ENCODE assay signal across 27 cellular contexts in the genomic region with DNA sequence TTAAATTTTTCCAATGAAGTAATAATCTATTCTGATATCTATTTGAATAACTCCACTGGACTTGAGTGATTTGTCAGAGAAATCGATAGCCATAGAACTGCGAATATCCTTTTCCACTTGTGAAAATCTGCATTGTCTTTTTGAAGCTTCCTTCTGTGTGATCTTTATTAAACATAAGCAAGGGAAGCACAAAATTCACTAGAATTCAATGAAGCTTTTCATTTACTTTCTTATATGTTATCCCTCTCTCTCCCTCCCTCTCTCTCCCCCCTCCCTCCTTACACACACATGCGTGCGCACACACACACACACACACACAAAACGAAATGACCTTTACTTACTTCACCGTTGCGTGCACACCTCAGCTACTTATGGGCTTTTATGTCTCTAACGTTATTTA. TPM values are rescaled to one million over a fixed set of nuclear protein-coding genes. Genes with fewer than 3 reads are reported as not detected.
A peak's percentile ranks its signal among the peaks of the same experiment; 100 is the strongest.
DNase-seq lines count a peak whose midpoint lies in the region; ATAC-seq, FAIRE-seq and TF ChIP-seq lines count a peak whose summit lies in the region.
"Had no signal": no experiment of that assay in that cellular context is flagged by ENCODE, and none has a peak within 500 bp of the region (broad histone marks: within the 10 kb centered on the region; RNA-seq: fewer than 3 reads in every experiment).

No MANE protein-coding gene starts in this region.

- H3K27ac ChIP-seq in HepG2 (ENCODE audit: extremely low read length, insufficient read depth, low read length): no peak overlapping the region
- no peak overlapping the region for H3K27ac ChIP-seq in right lobe of liver
- H3K27ac ChIP-seq in K562 (ENCODE audit: extremely low read depth, low read depth, low read length): no peak overlapping the region
- H3K27ac ChIP-seq: BLaER1 had no signal

- H3K27me3 ChIP-seq in HepG2 (ENCODE audit: control insufficient read depth in 1 of 2, insufficient read depth in 2 of 2, low read length in 2 of 2): no peaks in the 10 kb centered on the region
- no peaks in the 10 kb centered on the region for H3K27me3 ChIP-seq in right lobe of liver
- H3K27me3 ChIP-seq in K562 (ENCODE audit: control insufficient read depth in 2 of 2, insufficient read depth in 2 of 2, low read length in 2 of 2): no peaks in the 10 kb centered on the region
- H3K27me3 ChIP-seq: BE2C, BLaER1 had no signal

- H3K36me3 ChIP-seq in HepG2 (replicated peaks in 1 of 2; ENCODE audit: control insufficient read depth in 1 of 2, insufficient read depth in 2 of 2, low read length in 2 of 2) (no peaks in the 10 kb centered on the region), right lobe of liver (no peaks in the 10 kb centered on the region), K562 (ENCODE audit: control insufficient read depth, insufficient read depth, low read length) (no peaks in the 10 kb centered on the region)
- H3K36me3 ChIP-seq: BE2C, BLaER1 had no signal

- H3K9ac ChIP-seq in HepG2 (ENCODE audit: insufficient read depth, low read depth, low read length) (no peak overlapping the region), K562 (ENCODE audit: insufficient read depth in 1 of 2, low read depth in 2 of 2, low read length in 2 of 2) (no peak overlapping the region)
- H3K9ac ChIP-seq: BLaER1 had no signal

- CTCF ChIA-PET in HepG2 (lab: Yijun Ruan, JAX; ENCODE audit: low intra/inter-chr PET ratio, low total read pairs) (no interaction called here), K562 (lab: Yijun Ruan, JAX; ENCODE audit: low intra/inter-chr PET ratio) (no interaction called here)

- no peaks in the 10 kb centered on the region for H4K20me1 ChIP-seq in HepG2 (ENCODE audit: insufficient read depth, low read length)
- H4K20me1 ChIP-seq in K562 (replicated peaks; ENCODE audit: control insufficient read depth, insufficient read depth, low read length): no peaks in the 10 kb centered on the region
- H4K20me1 ChIP-seq: BLaER1 had no signal

- in situ Hi-C loops in HepG2 (cut with HindIII; ENCODE audit: extremely low pct_ligation_motif_present, low pct_unique_long_range_greater_than_20kb): loop anchor here (25.0 kb wide), 1 partner anchor 1867 kb away; the partner anchor contains the start of gene GABRB2
- in situ Hi-C loops in K562 (cut with MboI): no loop called here

- TF ChIP-seq CTCF in HepG2 (CRISPR knock-in tag; IDR thresholded peaks at IDR 0.05) (no peak), right lobe of liver (IDR thresholded peaks at IDR 0.05) (no peak), K562 (IDR thresholded peaks at IDR 0.05 in 2 of 3, conservative IDR thresholded peaks at IDR 0.05 in 1 of 3; ENCODE audit: insufficient read depth in 2 of 3, low read depth in 1 of 3, low read length in 3 of 3) (no peak), type B pancreatic cell (conservative IDR thresholded peaks at IDR 0.05) (no peak)

- H3K4me2 ChIP-seq in HepG2 (ENCODE audit: low read depth, low read length) (no peak overlapping the region), K562 (ENCODE audit: insufficient read depth, low read length) (no peak overlapping the region)
- H3K4me2 ChIP-seq: BLaER1 had no signal

- H2AFZ ChIP-seq in HepG2 (ENCODE audit: low read length) (no peak overlapping the region), K562 (ENCODE audit: low read depth, low read length) (no peak overlapping the region)

- ATAC-seq in HepG2: no peak
- no peak for ATAC-seq in right lobe of liver
- ATAC-seq in K562: no peak
- no peak for ATAC-seq in HG02885 (IDR thresholded peaks at IDR 0.05; ENCODE audit: poor library complexity, unreplicated experiment)
- no peak for ATAC-seq in GM21723 (IDR thresholded peaks at IDR 0.05; ENCODE audit: unreplicated experiment)
- ATAC-seq: GM12878 had no signal

- intact Hi-C loops in HepG2 (cut with micrococcal nuclease; ENCODE audit: unreplicated experiment) (no loop called here), right lobe of liver (cut with DNase I) (no loop called here), K562 (cut with micrococcal nuclease) (loop anchor here (10.0 kb wide), 1 partner anchor 1860 kb away; the partner anchor contains the start of gene GABRB2)

- H3K4me3 Mint-ChIP-seq in type B pancreatic cell: no peak overlapping the region
- H3K4me3 Mint-ChIP-seq: CD14-positive monocyte; CD4-positive, alpha-beta memory T cell; CD4-positive, CD25-positive, alpha-beta regulatory T cell; CD8-positive, alpha-beta memory T cell had no signal

- H3K79me2 ChIP-seq in HepG2 (ENCODE audit: insufficient read depth, low read length): no peaks in the 10 kb centered on the region
- H3K79me2 ChIP-seq in K562 (ENCODE audit: control insufficient read depth, insufficient read depth, low read length): no peaks in the 10 kb centered on the region

- no peaks in the 10 kb centered on the region for H3K9me1 ChIP-seq in K562 (ENCODE audit: control insufficient read depth, insufficient read depth, low read length)

- no peak for DNase-seq in HepG2 (ENCODE audit: low spot score)
- no peak for DNase-seq in right lobe of liver
- DNase-seq in K562 (ENCODE audit: extremely low read depth in 1 of 4, low spot score in 3 of 4): no peak
- no peak for DNase-seq in type B pancreatic cell (ENCODE audit: extremely low spot score, unreplicated experiment)
- DNase-seq: 8988T; ACHN; BE2C; C1 segment of cervical spinal cord; CD4-positive, alpha-beta memory T cell; CD4-positive, CD25-positive, alpha-beta regulatory T cell; CD8-positive, alpha-beta memory T cell; COR-L47; DMS 273 treated with DMSO at 0.1 percent for 48 hours; DMS153; DMS53; DMS79; DND-41; EL; GDM1 had no signal

- TF ChIP-seq RAD21 in HepG2 (CRISPR knock-in tag; IDR thresholded peaks at IDR 0.05): no peak
- TF ChIP-seq RAD21 in K562 (CRISPR knock-in tag; conservative IDR thresholded peaks at IDR 0.05 in 1 of 2, IDR thresholded peaks at IDR 0.05 in 1 of 2): no peak

- peaks cover 16% of the 10 kb centered on the region for H3K4me1 Mint-ChIP-seq in type B pancreatic cell (ENCODE audit: unreplicated experiment)

- H3K4me3 ChIP-seq in HepG2 (replicated peaks in 1 of 3; ENCODE audit: insufficient read depth in 1 of 3, low read depth in 2 of 3, low read length in 3 of 3): no peak overlapping the region
- no peak overlapping the region for H3K4me3 ChIP-seq in right lobe of liver
- H3K4me3 ChIP-seq in K562: no peak overlapping the region
- H3K4me3 ChIP-seq: BLaER1, GM12878 had no signal

- H3K9me3 ChIP-seq in HepG2 (ENCODE audit: low read length) (no peaks in the 10 kb centered on the region), right lobe of liver (no peaks in the 10 kb centered on the region), K562 (replicated peaks; ENCODE audit: control insufficient read depth, insufficient read depth, low read depth, low read length) (no peaks in the 10 kb centered on the region)
- H3K9me3 ChIP-seq: BE2C, BLaER1 had no signal

- no peak for TF ChIP-seq EP300 in HepG2 (IDR thresholded peaks at IDR 0.05; ENCODE audit: low read depth in 2 of 2, low read length in 2 of 2)
- TF ChIP-seq EP300 in HepG2 (CRISPR knock-in tag; IDR thresholded peaks at IDR 0.05; ENCODE audit: borderline replicate concordance): no peak
- TF ChIP-seq EP300 in K562 (IDR thresholded peaks at IDR 0.05; ENCODE audit: low read length): no peak

- TF ChIP-seq POLR2A in HepG2 (IDR thresholded peaks at IDR 0.05; ENCODE audit: insufficient read depth in 1 of 2, low read depth in 2 of 2, low read length in 2 of 2) (no peak), right lobe of liver (IDR thresholded peaks at IDR 0.05) (no peak), K562 (conservative IDR thresholded peaks at IDR 0.05) (no peak)

- H3K36me3 Mint-ChIP-seq in type B pancreatic cell: no peaks in the 10 kb centered on the region
- H3K36me3 Mint-ChIP-seq: CD14-positive monocyte; CD4-positive, alpha-beta memory T cell; CD4-positive, CD25-positive, alpha-beta regulatory T cell; CD8-positive, alpha-beta memory T cell had no signal

- POLR2A ChIA-PET in HepG2 (lab: Yijun Ruan, JAX): no interaction called here
- POLR2A ChIA-PET in K562 (lab: Yijun Ruan, JAX): no interaction called here

- 51% methylated on average over 8 of the region's 8 CpGs for WGBS in HepG2 (ENCODE audit: low lambda C conversion rate)
- WGBS in right lobe of liver (ENCODE audit: insufficient coverage, low coverage, low lambda C conversion rate, missing lambda C conversion rate): 76% methylated on average over 8 of the region's 8 CpGs
- WGBS in K562 (ENCODE audit: insufficient coverage, low coverage, missing lambda C conversion rate): 41% methylated on average over 5 of the region's 8 CpGs

- H3K4me1 ChIP-seq in HepG2 (ENCODE audit: insufficient read depth, low read length): no peaks in the 10 kb centered on the region
- no peaks in the 10 kb centered on the region for H3K4me1 ChIP-seq in right lobe of liver
- H3K4me1 ChIP-seq in K562 (replicated peaks in 1 of 2; ENCODE audit: control insufficient read depth in 2 of 2, insufficient read depth in 2 of 2, low read length in 2 of 2): no peaks in the 10 kb centered on the region; a peak in 1 of 5 replicates
- H3K4me1 ChIP-seq: BE2C had no signal

- H3K9me3 Mint-ChIP-seq in type B pancreatic cell: no peaks in the 10 kb centered on the region
- H3K9me3 Mint-ChIP-seq: CD4-positive, alpha-beta memory T cell; CD4-positive, CD25-positive, alpha-beta regulatory T cell; CD8-positive, alpha-beta memory T cell had no signal

- H3K27me3 Mint-ChIP-seq in type B pancreatic cell: no peaks in the 10 kb centered on the region

- FAIRE-seq in HepG2 (lab: Jason Lieb, UNC): no peak
- no peak for FAIRE-seq in K562 (lab: Jason Lieb, UNC)
- FAIRE-seq: A204.1, GM12878, GM12892, GM18507 had no signal

- peak overlapping the region; percentile 43 for H3K27ac Mint-ChIP-seq in type B pancreatic cell
- H3K27ac Mint-ChIP-seq: CD14-positive monocyte; CD4-positive, alpha-beta memory T cell; CD4-positive, CD25-positive, alpha-beta regulatory T cell; CD8-positive, alpha-beta memory T cell had no signal

- BruUV-seq in HepG2 (replicated peaks; lab: Mats Ljungman, UMichigan): no TSS peak
- BruUV-seq in K562 (replicated peaks; lab: Mats Ljungman, UMichigan): no TSS peak

RNA-seq across cellular contexts. Expression of gene CCNG1, which starts 33.0 kb away (rescaled TPM):
- total RNA-seq in HepG2 (2016; rRNA removed; fragmentation: Illumina TruSeq; extraction: Trizol): 353 and 516 TPM in 2 replicates
- 171 and 222 TPM in 2 replicates for total RNA-seq in HepG2 (2016; cell fraction: cytosol; rRNA removed; fragmentation: Illumina TruSeq; extraction: Trizol; ENCODE audit: low read depth)
- 344 and 513 TPM in 2 replicates for total RNA-seq in HepG2 (2016; cell fraction: insoluble cytoplasmic fraction; rRNA removed; fragmentation: Illumina TruSeq; extraction: Trizol)
- total RNA-seq in HepG2 (2016; cell fraction: membrane; rRNA removed; fragmentation: Illumina TruSeq; extraction: Trizol): 489 and 661 TPM in 2 replicates
- total RNA-seq in HepG2 (2016; cell fraction: nucleus; rRNA removed; fragmentation: Illumina TruSeq; extraction: Trizol): 151 and 183 TPM in 2 replicates
- polyA plus RNA-seq in HepG2 (2011; rRNA removed): 126 and 181 TPM in 2 replicates
- 77.6 and 97.0 TPM in 2 replicates for polyA plus RNA-seq in HepG2 (2011; cell fraction: cytosol; rRNA removed)
- polyA plus RNA-seq in HepG2 (2011; cell fraction: nucleus; rRNA removed): 33.8 and 51.9 TPM in 2 replicates
- polyA plus RNA-seq in HepG2 (2012): 266 and 303 TPM in 2 replicates
- 201 and 216 TPM in 2 replicates for polyA plus RNA-seq in HepG2 (2016; cell fraction: cytosol; fragmentation: Illumina TruSeq; extraction: Trizol; ENCODE audit: low read depth)
- 389 and 398 TPM in 2 replicates for polyA plus RNA-seq in HepG2 (2016; cell fraction: insoluble cytoplasmic fraction; fragmentation: Illumina TruSeq; extraction: Trizol; ENCODE audit: low read depth)
- 391 and 469 TPM in 2 replicates for polyA plus RNA-seq in HepG2 (2016; cell fraction: membrane; fragmentation: Illumina TruSeq; extraction: Trizol; ENCODE audit: low read depth)
- polyA plus RNA-seq in HepG2 (2016; cell fraction: nucleus; fragmentation: Illumina TruSeq; extraction: Trizol; ENCODE audit: insufficient read depth, low read depth): 161 and 166 TPM in 2 replicates
- polyA minus RNA-seq in HepG2 (2011; rRNA and poly(A)+ RNA removed; ENCODE audit: low replicate concordance): 56.2 and 117 TPM in 2 replicates
- 177 and 216 TPM in 2 replicates for polyA minus RNA-seq in HepG2 (2011; cell fraction: cytosol; rRNA and poly(A)+ RNA removed)
- polyA minus RNA-seq in HepG2 (2011; cell fraction: nucleus; rRNA and poly(A)+ RNA removed): 101 and 119 TPM in 2 replicates
- 100 to 1,000 TPM in 1 of 6 experiments, 10 to 100 TPM in 5; 47.7 to 146 (median 80.1) TPM for total RNA-seq in right lobe of liver
- 46.7 and 153 TPM in 2 replicates for total RNA-seq in K562 (2011; cell fraction: chromatin; rRNA removed; ENCODE audit: low replicate concordance)
- 21.3 and 35.3 TPM in 2 replicates for total RNA-seq in K562 (2011; cell fraction: nucleolus; rRNA removed)
- 54.8 and 92.8 TPM in 2 replicates for total RNA-seq in K562 (2011; cell fraction: nucleoplasm; rRNA removed)
- 121 and 122 TPM in 2 replicates for total RNA-seq in K562 (2014; rRNA removed)
- total RNA-seq in K562 (2014; rRNA removed; fragmentation: Illumina TruSeq; extraction: Trizol): 245 and 271 TPM in 2 replicates
- 238 and 259 TPM in 2 replicates for total RNA-seq in K562 (2015; rRNA removed; fragmentation: Illumina TruSeq; extraction: Trizol)
- 180 and 184 TPM in 2 replicates for total RNA-seq in K562 (2021)
- 293 and 356 TPM in 2 replicates for polyA plus RNA-seq in K562 (2011; rRNA removed)
- 37.8 and 116 TPM in 2 replicates for polyA plus RNA-seq in K562 (2011; cell fraction: cytosol; rRNA removed)
- polyA plus RNA-seq in K562 (2011; cell fraction: nucleus; rRNA removed): 94.3 and 254 TPM in 2 replicates
- 171 and 344 TPM in 2 replicates for polyA plus RNA-seq in K562 (2012)
- polyA plus RNA-seq in K562 (2014; fragmentation: Illumina TruSeq; extraction: Trizol): 184 and 217 TPM in 2 replicates
- polyA plus RNA-seq in K562 (2014; fragmentation: Nextera tagmentation; extraction: Ambion mirVana): 100 to 1,000 TPM; 254 to 290 TPM
- 101 and 121 TPM in 2 replicates for polyA plus RNA-seq in K562 (2014; rRNA removed)
- 286 and 479 TPM in 2 replicates for polyA minus RNA-seq in K562 (2011; rRNA and poly(A)+ RNA removed)
- polyA minus RNA-seq in K562 (2011; cell fraction: cytosol; rRNA and poly(A)+ RNA removed): 124 and 144 TPM in 2 replicates
- 29.1 and 78.5 TPM in 2 replicates for polyA minus RNA-seq in K562 (2011; cell fraction: nucleus; rRNA and poly(A)+ RNA removed)
- total RNA-seq in type B pancreatic cell (ENCODE audit: low replicate concordance): 214 and 226 TPM in 2 replicates

RNA-seq across cellular contexts. Expression of gene NUDCD2, which starts 55.5 kb away (rescaled TPM):
- total RNA-seq in HepG2 (2016; rRNA removed; fragmentation: Illumina TruSeq; extraction: Trizol): 39.2 and 40.9 TPM in 2 replicates
- total RNA-seq in HepG2 (2016; cell fraction: cytosol; rRNA removed; fragmentation: Illumina TruSeq; extraction: Trizol; ENCODE audit: low read depth): 18.5 and 20.2 TPM in 2 replicates
- total RNA-seq in HepG2 (2016; cell fraction: insoluble cytoplasmic fraction; rRNA removed; fragmentation: Illumina TruSeq; extraction: Trizol): 39.1 and 40.7 TPM in 2 replicates
- total RNA-seq in HepG2 (2016; cell fraction: membrane; rRNA removed; fragmentation: Illumina TruSeq; extraction: Trizol): 48.1 and 48.6 TPM in 2 replicates
- total RNA-seq in HepG2 (2016; cell fraction: nucleus; rRNA removed; fragmentation: Illumina TruSeq; extraction: Trizol): 24.0 and 26.0 TPM in 2 replicates
- polyA plus RNA-seq in HepG2 (2011; rRNA removed): 9.6 and 14.8 TPM in 2 replicates
- 5.6 and 9.1 TPM in 2 replicates for polyA plus RNA-seq in HepG2 (2011; cell fraction: cytosol; rRNA removed)
- polyA plus RNA-seq in HepG2 (2011; cell fraction: nucleus; rRNA removed): 5.7 and 10.0 TPM in 2 replicates
- polyA plus RNA-seq in HepG2 (2012): 25.1 and 33.5 TPM in 2 replicates
- polyA plus RNA-seq in HepG2 (2016; cell fraction: cytosol; fragmentation: Illumina TruSeq; extraction: Trizol; ENCODE audit: low read depth): 21.4 and 34.4 TPM in 2 replicates
- 45.6 and 45.7 TPM in 2 replicates for polyA plus RNA-seq in HepG2 (2016; cell fraction: insoluble cytoplasmic fraction; fragmentation: Illumina TruSeq; extraction: Trizol; ENCODE audit: low read depth)
- 33.8 and 40.8 TPM in 2 replicates for polyA plus RNA-seq in HepG2 (2016; cell fraction: membrane; fragmentation: Illumina TruSeq; extraction: Trizol; ENCODE audit: low read depth)
- polyA plus RNA-seq in HepG2 (2016; cell fraction: nucleus; fragmentation: Illumina TruSeq; extraction: Trizol; ENCODE audit: insufficient read depth, low read depth): 30.7 and 35.5 TPM in 2 replicates
- polyA minus RNA-seq in HepG2 (2011; rRNA and poly(A)+ RNA removed; ENCODE audit: low replicate concordance): 2.7 and 4.6 TPM in 2 replicates
- polyA minus RNA-seq in HepG2 (2011; cell fraction: cytosol; rRNA and poly(A)+ RNA removed): 3.0 and 5.1 TPM in 2 replicates
- 13.8 and 15.5 TPM in 2 replicates for polyA minus RNA-seq in HepG2 (2011; cell fraction: nucleus; rRNA and poly(A)+ RNA removed)
- 10 to 100 TPM in 4 of 6 experiments, 1 to 10 TPM in 2; 2.0 to 16.9 (median 11.8) TPM for total RNA-seq in right lobe of liver
- total RNA-seq in K562 (2011; cell fraction: chromatin; rRNA removed; ENCODE audit: low replicate concordance): 18.1 and 50.6 TPM in 2 replicates
- total RNA-seq in K562 (2011; cell fraction: nucleolus; rRNA removed): 20.3 and 22.2 TPM in 2 replicates
- 44.2 and 69.5 TPM in 2 replicates for total RNA-seq in K562 (2011; cell fraction: nucleoplasm; rRNA removed)
- 25.9 and 43.5 TPM in 2 replicates for total RNA-seq in K562 (2014; rRNA removed)
- 35.5 and 37.3 TPM in 2 replicates for total RNA-seq in K562 (2014; rRNA removed; fragmentation: Illumina TruSeq; extraction: Trizol)
- 52.0 and 52.3 TPM in 2 replicates for total RNA-seq in K562 (2015; rRNA removed; fragmentation: Illumina TruSeq; extraction: Trizol)
- total RNA-seq in K562 (2021): 64.9 and 76.9 TPM in 2 replicates
- 44.1 and 51.8 TPM in 2 replicates for polyA plus RNA-seq in K562 (2011; rRNA removed)
- 5.7 and 14.6 TPM in 2 replicates for polyA plus RNA-seq in K562 (2011; cell fraction: cytosol; rRNA removed)
- 17.8 and 23.6 TPM in 2 replicates for polyA plus RNA-seq in K562 (2011; cell fraction: nucleus; rRNA removed)
- 34.9 and 46.6 TPM in 2 replicates for polyA plus RNA-seq in K562 (2012)
- 32.5 and 50.4 TPM in 2 replicates for polyA plus RNA-seq in K562 (2014; fragmentation: Illumina TruSeq; extraction: Trizol)
- polyA plus RNA-seq in K562 (2014; fragmentation: Nextera tagmentation; extraction: Ambion mirVana): 10 to 100 TPM; 14.6 to 22.5 TPM
- polyA plus RNA-seq in K562 (2014; rRNA removed): 29.1 and 38.4 TPM in 2 replicates
- 22.7 and 29.5 TPM in 2 replicates for polyA minus RNA-seq in K562 (2011; rRNA and poly(A)+ RNA removed)
- polyA minus RNA-seq in K562 (2011; cell fraction: cytosol; rRNA and poly(A)+ RNA removed): 8.8 and 13.9 TPM in 2 replicates
- polyA minus RNA-seq in K562 (2011; cell fraction: nucleus; rRNA and poly(A)+ RNA removed): 19.5 and 47.7 TPM in 2 replicates
- total RNA-seq in type B pancreatic cell (ENCODE audit: low replicate concordance): 23.0 and 30.4 TPM in 2 replicates

RNA-seq across cellular contexts. Expression of gene HMMR, which starts 56.1 kb away (rescaled TPM):
- total RNA-seq in HepG2 (2016; rRNA removed; fragmentation: Illumina TruSeq; extraction: Trizol) (48.3 and 82.7 TPM in 2 replicates), right lobe of liver (1 to 10 TPM in 4 of 6 experiments, under 1 TPM in 2; 0.11 to 3.0 (median 1.1) TPM), K562 (2014; rRNA removed) (69.9 and 90.8 TPM in 2 replicates), K562 (2014; rRNA removed; fragmentation: Illumina TruSeq; extraction: Trizol) (133 and 155 TPM in 2 replicates), K562 (2015; rRNA removed; fragmentation: Illumina TruSeq; extraction: Trizol) (102 and 107 TPM in 2 replicates), K562 (2021) (73.8 and 74.9 TPM in 2 replicates), type B pancreatic cell (ENCODE audit: low replicate concordance) (11.3 and 25.9 TPM in 2 replicates)
- total RNA-seq in HepG2 (2016; cell fraction: cytosol; rRNA removed; fragmentation: Illumina TruSeq; extraction: Trizol; ENCODE audit: low read depth): 5.5 and 6.4 TPM in 2 replicates
- total RNA-seq in HepG2 (2016; cell fraction: insoluble cytoplasmic fraction; rRNA removed; fragmentation: Illumina TruSeq; extraction: Trizol): 49.7 and 80.9 TPM in 2 replicates
- 14.7 and 18.6 TPM in 2 replicates for total RNA-seq in HepG2 (2016; cell fraction: membrane; rRNA removed; fragmentation: Illumina TruSeq; extraction: Trizol)
- 37.9 and 39.0 TPM in 2 replicates for total RNA-seq in HepG2 (2016; cell fraction: nucleus; rRNA removed; fragmentation: Illumina TruSeq; extraction: Trizol)
- polyA plus RNA-seq in HepG2 (2011; rRNA removed) (4.6 and 8.5 TPM in 2 replicates), K562 (2011; rRNA removed) (54.0 and 90.8 TPM in 2 replicates), K562 (2014; fragmentation: Illumina TruSeq; extraction: Trizol) (90.0 and 123 TPM in 2 replicates), K562 (2014; fragmentation: Nextera tagmentation; extraction: Ambion mirVana) (10 to 100 TPM; 81.7 to 86.0 TPM), K562 (2014; rRNA removed) (71.5 and 81.0 TPM in 2 replicates)
- 4.6 and 5.2 TPM in 2 replicates for polyA plus RNA-seq in HepG2 (2011; cell fraction: cytosol; rRNA removed)
- polyA plus RNA-seq in HepG2 (2011; cell fraction: nucleus; rRNA removed): 2.9 and 3.8 TPM in 2 replicates
- polyA plus RNA-seq in HepG2 (2012): 8.3 and 17.9 TPM in 2 replicates
- 1.7 and 2.4 TPM in 2 replicates for polyA plus RNA-seq in HepG2 (2016; cell fraction: cytosol; fragmentation: Illumina TruSeq; extraction: Trizol; ENCODE audit: low read depth)
- 48.9 and 49.4 TPM in 2 replicates for polyA plus RNA-seq in HepG2 (2016; cell fraction: insoluble cytoplasmic fraction; fragmentation: Illumina TruSeq; extraction: Trizol; ENCODE audit: low read depth)
- 3.8 and 6.0 TPM in 2 replicates for polyA plus RNA-seq in HepG2 (2016; cell fraction: membrane; fragmentation: Illumina TruSeq; extraction: Trizol; ENCODE audit: low read depth)
- polyA plus RNA-seq in HepG2 (2016; cell fraction: nucleus; fragmentation: Illumina TruSeq; extraction: Trizol; ENCODE audit: insufficient read depth, low read depth): 33.3 and 34.0 TPM in 2 replicates
- 3.1 and 6.2 TPM in 2 replicates for polyA minus RNA-seq in HepG2 (2011; rRNA and poly(A)+ RNA removed; ENCODE audit: low replicate concordance)
- polyA minus RNA-seq in HepG2 (2011; cell fraction: cytosol; rRNA and poly(A)+ RNA removed): 8.4 and 8.8 TPM in 2 replicates
- polyA minus RNA-seq in HepG2 (2011; cell fraction: nucleus; rRNA and poly(A)+ RNA removed): 10.6 and 11.1 TPM in 2 replicates
- total RNA-seq in K562 (2011; cell fraction: chromatin; rRNA removed; ENCODE audit: low replicate concordance): 19.9 and 66.6 TPM in 2 replicates
- 9.0 and 11.3 TPM in 2 replicates for total RNA-seq in K562 (2011; cell fraction: nucleolus; rRNA removed)
- total RNA-seq in K562 (2011; cell fraction: nucleoplasm; rRNA removed): 24.3 and 29.8 TPM in 2 replicates
- 8.2 and 22.0 TPM in 2 replicates for polyA plus RNA-seq in K562 (2011; cell fraction: cytosol; rRNA removed)
- polyA plus RNA-seq in K562 (2011; cell fraction: nucleus; rRNA removed): 13.8 and 18.3 TPM in 2 replicates
- 63.8 and 71.3 TPM in 2 replicates for polyA plus RNA-seq in K562 (2012)
- polyA minus RNA-seq in K562 (2011; rRNA and poly(A)+ RNA removed): 83.0 and 83.6 TPM in 2 replicates
- 30.4 and 37.2 TPM in 2 replicates for polyA minus RNA-seq in K562 (2011; cell fraction: cytosol; rRNA and poly(A)+ RNA removed)
- polyA minus RNA-seq in K562 (2011; cell fraction: nucleus; rRNA and poly(A)+ RNA removed): 14.5 and 29.0 TPM in 2 replicates

Comparison
In these comparisons a context has a peak if more than half of its experiments do, and no peak if none do; other contexts are left out.
1. Of the 241 proteins assayed by ChIP-seq in both HepG2 and K562: peak only in HepG2: none; only in K562: none; in both: HNRNPK; in neither: 240.